ENCODE assay signal across 8 cellular contexts in genomic region chr22:31055322-31056159, GRCh38. TPM values are rescaled to one million over a fixed set of nuclear protein-coding genes. Genes with fewer than 3 reads are reported as not detected.
DNase-seq lines count a peak whose midpoint lies in the region; ATAC-seq and TF ChIP-seq lines count a peak whose summit lies in the region.

No MANE protein-coding gene starts in this region.

- no peaks in the 10 kb centered on the region for H3K9me3 Mint-ChIP-seq in activated T-cell treated with anti-CD3 and anti-CD28 coated beads, Interleukin-2, amount 50 U/mL, for 4 hours

- no peak overlapping the region for H3K4me3 ChIP-seq in epithelial cell of esophagus (ENCODE audit: low read length)

- H3K36me3 Mint-ChIP-seq in activated T-cell treated with anti-CD3 and anti-CD28 coated beads, Interleukin-2, amount 50 U/mL, for 4 hours (ENCODE audit: insufficient read depth) = no peaks in the 10 kb centered on the region

- peak; percentile 5 for DNase-seq in DMS79 treated with DMSO at 0.1 percent for 48 hours (lab: John Stamatoyannopoulos, UW)
- DNase-seq in NCI-H510A treated with DMSO at 0.1 percent for 48 hours (lab: John Stamatoyannopoulos, UW) = peak; percentile 34
- peak; percentile 100 for DNase-seq in epithelial cell of esophagus (ENCODE audit: low read depth)
- DNase-seq in mucosa of gallbladder (ENCODE audit: low spot score) = peak; percentile 88
- DNase-seq in NCI-H187 (lab: John Stamatoyannopoulos, UW) = no peak
- no peak for DNase-seq in activated T-cell treated with anti-CD3 and anti-CD28 coated beads, Interleukin-2, amount 50 U/mL, for 4 hours

- no peak for TF ChIP-seq CTCF in epithelial cell of esophagus (IDR thresholded peaks at IDR 0.05; ENCODE audit: insufficient read depth, low read depth, low read length, missing control alignments)

- H3K4me1 Mint-ChIP-seq in activated T-cell treated with anti-CD3 and anti-CD28 coated beads, Interleukin-2, amount 50 U/mL, for 4 hours (ENCODE audit: low read depth) = no peaks in the 10 kb centered on the region

- no peak for ATAC-seq in GM19395 (IDR thresholded peaks at IDR 0.05; ENCODE audit: unreplicated experiment)
- ATAC-seq in HG02588 (IDR thresholded peaks at IDR 0.05; ENCODE audit: unreplicated experiment) = no peak
- ATAC-seq in activated T-cell treated with anti-CD3 and anti-CD28 coated beads, Interleukin-2, amount 50 U/mL, for 4 hours = no peak

- no peak overlapping the region for H3K4me3 Mint-ChIP-seq in activated T-cell treated with anti-CD3 and anti-CD28 coated beads, Interleukin-2, amount 50 U/mL, for 4 hours

- H3K27me3 Mint-ChIP-seq in activated T-cell treated with anti-CD3 and anti-CD28 coated beads, Interleukin-2, amount 50 U/mL, for 4 hours (ENCODE audit: low read depth) = no peaks in the 10 kb centered on the region

RNA-seq across cellular contexts. Expression of gene SMTN, which starts 25.6 kb away (rescaled TPM):
- 510 TPM for total RNA-seq in mucosa of gallbladder
- 10 to 100 TPM in 1 of 3 donors, 1 to 10 TPM in 2; 8.9 to 10.4 (median 9.4) TPM for total RNA-seq in activated T-cell treated with anti-CD3 and anti-CD28 coated beads, Interleukin-2, amount 50 U/mL, for 4 hours

RNA-seq across cellular contexts. Expression of gene SELENOM, which starts 51.8 kb away (rescaled TPM):
- 252 TPM for total RNA-seq in mucosa of gallbladder
- 10 to 100 TPM in 2 of 3 donors, 1 to 10 TPM in 1; 8.1 to 19.2 (median 12.1) TPM for total RNA-seq in activated T-cell treated with anti-CD3 and anti-CD28 coated beads, Interleukin-2, amount 50 U/mL, for 4 hours

Comparison
In these comparisons a context has a peak if more than half of its experiments do, and no peak if none do; other contexts are left out.
1. DNase-seq: peak in DMS79 treated with DMSO at 0.1 percent for 48 hours (single experiment), NCI-H510A treated with DMSO at 0.1 percent for 48 hours (single experiment), epithelial cell of esophagus (single experiment) and mucosa of gallbladder (single experiment); none in NCI-H187 (0 of 2) and activated T-cell treated with anti-CD3 and anti-CD28 coated beads, Interleukin-2, amount 50 U/mL, for 4 hours (single experiment).
2. RNA of gene SMTN, which starts 25.6 kb away (total RNA-seq): 510 TPM in mucosa of gallbladder (single experiment); 8.9 to 10.4 TPM in activated T-cell treated with anti-CD3 and anti-CD28 coated beads, Interleukin-2, amount 50 U/mL, for 4 hours; every median in the first group is over 10 times any median in the second.
3. RNA of gene SELENOM, which starts 51.8 kb away (total RNA-seq): 252 TPM in mucosa of gallbladder (single experiment); 8.1 to 19.2 TPM in activated T-cell treated with anti-CD3 and anti-CD28 coated beads, Interleukin-2, amount 50 U/mL, for 4 hours; every median in the first group is over 10 times any median in the second.